In the genomic region with DNA sequence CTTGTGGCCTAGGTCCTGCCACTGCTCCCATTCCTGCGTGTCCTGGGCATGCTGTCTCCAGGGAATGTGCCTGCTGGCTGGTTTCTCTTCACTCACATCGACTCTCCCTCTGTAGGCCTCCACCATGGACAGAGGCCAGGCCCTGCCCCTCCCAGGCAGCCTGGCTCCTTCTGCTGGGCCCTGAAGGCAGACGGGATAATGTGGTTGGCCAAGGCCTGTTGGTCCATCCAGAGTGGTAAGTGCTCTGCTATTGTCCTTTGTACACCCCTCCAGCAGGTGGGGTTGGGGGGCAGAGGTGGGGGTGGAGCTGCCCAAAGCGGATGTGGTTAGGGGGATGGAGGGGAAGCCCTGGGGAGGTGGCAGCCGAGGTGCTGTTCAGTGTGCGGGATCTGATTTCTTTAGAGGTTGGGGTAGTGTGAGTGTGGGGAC, we compare ENCODE assay signal across 10 cellular contexts. TPM values are rescaled to one million over a fixed set of nuclear protein-coding genes. Genes with fewer than 3 reads are reported as not detected.
DNase-seq lines count a peak whose midpoint lies in the region; ATAC-seq, FAIRE-seq and TF ChIP-seq lines count a peak whose summit lies in the region.
"Had no signal": no experiment of that assay in that cellular context is flagged by ENCODE, and none has a peak within 500 bp of the region (broad histone marks: within the 10 kb centered on the region; RNA-seq: fewer than 3 reads in every experiment).

No MANE protein-coding gene starts in this region.

- H3K79me2 ChIP-seq in OCI-LY1 (ENCODE audit: insufficient read depth, low read length): no peaks in the 10 kb centered on the region

- H3K27me3 Mint-ChIP-seq in dendritic cell treated with granulocyte-macrophage colony-stimulating factor and Interleukin-4, amounts not matched to agents 40 ng/mL and 50 ng/mL, for 4 days: peaks cover 28% of the 10 kb centered on the region

- no peaks in the 10 kb centered on the region for H3K9me3 ChIP-seq in OCI-LY1 (ENCODE audit: low read length)
- no peaks in the 10 kb centered on the region for H3K9me3 ChIP-seq in psoas muscle

- DNase-seq in GM10248 (ENCODE audit: extremely low spot score): peak; percentile 65
- DNase-seq in psoas muscle: no peak
- DNase-seq in H54 (ENCODE audit: insufficient read length, low spot score): no peak

- H3K27ac ChIP-seq in OCI-LY1 (ENCODE audit: low read depth, low read length, poor library complexity, severe bottlenecking) (no peak overlapping the region), psoas muscle (peak overlapping the region; percentile 93)

- TF ChIP-seq CTCF in GM10248 (IDR thresholded peaks at IDR 0.05; ENCODE audit: control extremely low read depth, extremely low read depth, low read depth, missing control alignments): peak; percentile 34
- peak; percentile 39; the same call in 1 of the 2 replicates for TF ChIP-seq CTCF in OCI-LY1 (IDR thresholded peaks at IDR 0.05; ENCODE audit: low read length)
- TF ChIP-seq CTCF in psoas muscle (IDR thresholded peaks at IDR 0.05): no peak

- H4K20me1 ChIP-seq in OCI-LY1 (ENCODE audit: insufficient read depth, low read length): no peaks in the 10 kb centered on the region

- intact Hi-C loops in dendritic cell treated with granulocyte-macrophage colony-stimulating factor and Interleukin-4, amounts not matched to agents 40 ng/mL and 50 ng/mL, for 4 days (cut with micrococcal nuclease): no loop called here
- intact Hi-C loops in psoas muscle (cut with DNase I): no loop called here

- POLR2A ChIA-PET in GM10248 (lab: Yijun Ruan, JAX): interaction anchor here (0.5 to 2.4 kb wide), 3 partner anchors 10 to 310 kb away, joined by 3 to 10 read pairs (median 4); partner anchors contain the start of gene NR4A1

- H3F3A ChIP-seq in OCI-LY1 (ENCODE audit: insufficient read depth, low read length): no peaks in the 10 kb centered on the region

- TF ChIP-seq POLR2A in H54 (IDR thresholded peaks at IDR 0.05; ENCODE audit: low read depth, low read length): no peak

- H3K27ac Mint-ChIP-seq in dendritic cell treated with granulocyte-macrophage colony-stimulating factor and Interleukin-4, amounts not matched to agents 40 ng/mL and 50 ng/mL, for 4 days: peak overlapping the region; percentile 14

- H3K4me1 Mint-ChIP-seq in dendritic cell treated with granulocyte-macrophage colony-stimulating factor and Interleukin-4, amounts not matched to agents 40 ng/mL and 50 ng/mL, for 4 days (ENCODE audit: low read depth): peaks cover 59% of the 10 kb centered on the region

- no peaks in the 10 kb centered on the region for H3K36me3 Mint-ChIP-seq in dendritic cell treated with granulocyte-macrophage colony-stimulating factor and Interleukin-4, amounts not matched to agents 40 ng/mL and 50 ng/mL, for 4 days (ENCODE audit: low read depth)

- H3K36me3 ChIP-seq in OCI-LY1 (ENCODE audit: insufficient read depth, low read length) (no peaks in the 10 kb centered on the region), psoas muscle (ENCODE audit: insufficient read depth in 1 of 2, low read depth in 1 of 2) (no peaks in the 10 kb centered on the region)

- no peaks in the 10 kb centered on the region for H3K9me2 ChIP-seq in OCI-LY1 (ENCODE audit: low read depth, low read length)

- WGBS in psoas muscle, 3 donors: 45 to 61% (median 45%) methylated on average over 6 of the region's 6 CpGs

- H3K4me1 ChIP-seq in OCI-LY1 (ENCODE audit: insufficient read depth, low read length, severe bottlenecking) (peaks cover 16% of the 10 kb centered on the region), psoas muscle (peaks cover 54% of the 10 kb centered on the region)

- ATAC-seq in psoas muscle (peak in 1 of 4 donors; percentile 3), HG03025 (IDR thresholded peaks at IDR 0.05; ENCODE audit: low FRiP score, unreplicated experiment) (no peak), GM21717 (IDR thresholded peaks at IDR 0.05; ENCODE audit: unreplicated experiment) (no peak), GM18517 (IDR thresholded peaks at IDR 0.05; ENCODE audit: unreplicated experiment) (no peak)
- ATAC-seq: HCT116, left colon had no signal

- H3K9me3 Mint-ChIP-seq in dendritic cell treated with granulocyte-macrophage colony-stimulating factor and Interleukin-4, amounts not matched to agents 40 ng/mL and 50 ng/mL, for 4 days: no peaks in the 10 kb centered on the region

- H3K4me3 ChIP-seq in OCI-LY1 (ENCODE audit: low read depth, low read length, poor library complexity, severe bottlenecking) (no peak overlapping the region), psoas muscle (no peak overlapping the region)

- no peak overlapping the region for H3K4me3 Mint-ChIP-seq in dendritic cell treated with granulocyte-macrophage colony-stimulating factor and Interleukin-4, amounts not matched to agents 40 ng/mL and 50 ng/mL, for 4 days

- H3K27me3 ChIP-seq in OCI-LY1 (ENCODE audit: insufficient read depth, low read length): no peaks in the 10 kb centered on the region; the same call in 1 of the 2 replicates
- H3K27me3 ChIP-seq in psoas muscle (ENCODE audit: insufficient read depth in 3 of 3, low read length in 2 of 3): no peaks in the 10 kb centered on the region

- no peak for FAIRE-seq in H54 (lab: Jason Lieb, UNC)

- CTCF ChIA-PET in GM10248 (lab: Yijun Ruan, JAX): interaction anchor here (13.7 to 33.0 kb wide), 2 partner anchors 18 to 29 kb away, joined by 172 to 1220 read pairs; partner anchors contain the start of genes ATG101, NR4A1 and SMIM41

- H3K9ac ChIP-seq in OCI-LY1 (ENCODE audit: low read length): no peak overlapping the region; the same call in 1 of the 2 replicates

- peak overlapping the region; percentile 7; the same call in 1 of the 2 replicates for H3K4me2 ChIP-seq in OCI-LY1 (ENCODE audit: low read length)

- no peak overlapping the region for H2AFZ ChIP-seq in OCI-LY1 (ENCODE audit: low read length)

RNA-seq across cellular contexts. Expression of gene NR4A1, which starts 9.5 kb away (rescaled TPM):
- total RNA-seq in psoas muscle: 10 to 100 TPM; 17.5 to 92.8 (median 56.9) TPM
- polyA plus RNA-seq in psoas muscle: 10 to 100 TPM; 35.5 to 74.0 (median 50.2) TPM

RNA-seq across cellular contexts. Expression of gene ATG101, which starts 28.1 kb away (rescaled TPM):
- 10 to 100 TPM; 25.1 to 35.3 (median 26.5) TPM for total RNA-seq in psoas muscle
- polyA plus RNA-seq in psoas muscle: 100 to 1,000 TPM in 1 of 3 donors, 10 to 100 TPM in 2; 39.5 to 154 (median 90.0) TPM

RNA-seq across cellular contexts. Expression of gene TAMALIN, which starts 35.0 kb away (rescaled TPM):
- 10 to 100 TPM in 3 of 4 donors, 1 to 10 TPM in 1; 8.0 to 12.8 (median 11.5) TPM for total RNA-seq in psoas muscle
- polyA plus RNA-seq in psoas muscle: 1 to 10 TPM; 5.5 to 9.6 (median 6.8) TPM

RNA-seq across cellular contexts. Expression of gene SMIM41, which starts 37.8 kb away (rescaled TPM):
- under 1 TPM in 2 of 4 donors, not detected in 2; 0.16 to 0.32 TPM for total RNA-seq in psoas muscle
- polyA plus RNA-seq in psoas muscle: under 1 TPM in 1 of 3 donors, not detected in 2; 0.20 TPM
